1 cellular context compared by ENCODE assay signal in the genomic region with DNA sequence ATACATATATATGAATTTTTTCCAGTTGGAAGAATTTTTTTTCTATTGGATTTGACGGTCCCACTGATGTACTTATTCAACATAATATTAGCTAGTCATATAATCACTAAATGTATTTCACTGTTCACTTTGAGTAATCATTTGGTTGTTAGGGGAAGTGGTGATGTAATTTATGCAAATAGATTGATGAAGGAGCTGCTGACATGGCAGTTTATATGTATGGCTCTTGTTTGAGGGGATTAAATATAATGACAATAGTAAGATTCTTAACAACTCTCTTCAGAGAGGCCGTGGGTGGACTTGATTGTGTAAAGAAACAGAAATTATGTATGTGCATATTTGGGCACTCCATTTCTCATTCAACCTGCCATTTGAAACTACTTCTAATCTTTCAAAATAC.
TF ChIP-seq lines count a peak whose summit lies in the region.

No MANE protein-coding gene starts in this region.

TF ChIP-seq in HepG2, 621 proteins besides CTCF, POLR2A, EP300 and RAD21 (continued from another document):
- TF ChIP-seq, protein P1, sequence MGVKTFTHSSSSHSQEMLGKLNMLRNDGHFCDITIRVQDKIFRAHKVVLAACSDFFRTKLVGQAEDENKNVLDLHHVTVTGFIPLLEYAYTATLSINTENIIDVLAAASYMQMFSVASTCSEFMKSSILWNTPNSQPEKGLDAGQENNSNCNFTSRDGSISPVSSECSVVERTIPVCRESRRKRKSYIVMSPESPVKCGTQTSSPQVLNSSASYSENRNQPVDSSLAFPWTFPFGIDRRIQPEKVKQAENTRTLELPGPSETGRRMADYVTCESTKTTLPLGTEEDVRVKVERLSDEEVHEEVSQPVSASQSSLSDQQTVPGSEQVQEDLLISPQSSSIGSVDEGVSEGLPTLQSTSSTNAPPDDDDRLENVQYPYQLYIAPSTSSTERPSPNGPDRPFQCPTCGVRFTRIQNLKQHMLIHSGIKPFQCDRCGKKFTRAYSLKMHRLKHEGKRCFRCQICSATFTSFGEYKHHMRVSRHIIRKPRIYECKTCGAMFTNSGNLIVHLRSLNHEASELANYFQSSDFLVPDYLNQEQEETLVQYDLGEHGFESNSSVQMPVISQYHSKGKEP (CRISPR knock-in tag; IDR thresholded peaks at IDR 0.05): no peak
- TF ChIP-seq, protein P2, sequence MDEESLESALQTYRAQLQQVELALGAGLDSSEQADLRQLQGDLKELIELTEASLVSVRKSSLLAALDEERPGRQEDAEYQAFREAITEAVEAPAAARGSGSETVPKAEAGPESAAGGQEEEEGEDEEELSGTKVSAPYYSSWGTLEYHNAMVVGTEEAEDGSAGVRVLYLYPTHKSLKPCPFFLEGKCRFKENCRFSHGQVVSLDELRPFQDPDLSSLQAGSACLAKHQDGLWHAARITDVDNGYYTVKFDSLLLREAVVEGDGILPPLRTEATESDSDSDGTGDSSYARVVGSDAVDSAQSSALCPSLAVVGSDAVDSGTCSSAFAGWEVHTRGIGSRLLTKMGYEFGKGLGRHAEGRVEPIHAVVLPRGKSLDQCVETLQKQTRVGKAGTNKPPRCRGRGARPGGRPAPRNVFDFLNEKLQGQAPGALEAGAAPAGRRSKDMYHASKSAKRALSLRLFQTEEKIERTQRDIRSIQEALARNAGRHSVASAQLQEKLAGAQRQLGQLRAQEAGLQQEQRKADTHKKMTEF (CRISPR knock-in tag; IDR thresholded peaks at IDR 0.05): no peak
- peak in 1 of 2 experiments; percentile 79; a peak in 3 of 4 replicates for TF ChIP-seq MAFK (conservative IDR thresholded peaks at IDR 0.05 in 1 of 2, IDR thresholded peaks at IDR 0.05 in 1 of 2; ENCODE audit: low read length in 2 of 2)
- TF ChIP-seq TBX3 (IDR thresholded peaks at IDR 0.05; ENCODE audit: borderline replicate concordance): no peak
- no peak for TF ChIP-seq FOXO1 (CRISPR knock-in tag; IDR thresholded peaks at IDR 0.05)
- no peak for TF ChIP-seq YY1 (IDR thresholded peaks at IDR 0.05; ENCODE audit: insufficient read depth, insufficient replicate concordance, low read depth, low read length)
- TF ChIP-seq, protein P3, sequence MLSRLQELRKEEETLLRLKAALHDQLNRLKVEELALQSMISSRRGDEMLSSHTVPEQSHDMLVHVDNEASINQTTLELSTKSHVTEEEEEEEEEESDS (CRISPR knock-in tag; IDR thresholded peaks at IDR 0.05; ENCODE audit: borderline replicate concordance): no peak
- no peak for TF ChIP-seq ATRX (CRISPR knock-in tag; IDR thresholded peaks at IDR 0.05; ENCODE audit: borderline replicate concordance)
- no peak for TF ChIP-seq ZNF317 (CRISPR knock-in tag; IDR thresholded peaks at IDR 0.05)
- TF ChIP-seq RBM22 (optimal IDR thresholded peaks at IDR 0.05; ENCODE audit: low read length): no peak
- TF ChIP-seq, protein P4, sequence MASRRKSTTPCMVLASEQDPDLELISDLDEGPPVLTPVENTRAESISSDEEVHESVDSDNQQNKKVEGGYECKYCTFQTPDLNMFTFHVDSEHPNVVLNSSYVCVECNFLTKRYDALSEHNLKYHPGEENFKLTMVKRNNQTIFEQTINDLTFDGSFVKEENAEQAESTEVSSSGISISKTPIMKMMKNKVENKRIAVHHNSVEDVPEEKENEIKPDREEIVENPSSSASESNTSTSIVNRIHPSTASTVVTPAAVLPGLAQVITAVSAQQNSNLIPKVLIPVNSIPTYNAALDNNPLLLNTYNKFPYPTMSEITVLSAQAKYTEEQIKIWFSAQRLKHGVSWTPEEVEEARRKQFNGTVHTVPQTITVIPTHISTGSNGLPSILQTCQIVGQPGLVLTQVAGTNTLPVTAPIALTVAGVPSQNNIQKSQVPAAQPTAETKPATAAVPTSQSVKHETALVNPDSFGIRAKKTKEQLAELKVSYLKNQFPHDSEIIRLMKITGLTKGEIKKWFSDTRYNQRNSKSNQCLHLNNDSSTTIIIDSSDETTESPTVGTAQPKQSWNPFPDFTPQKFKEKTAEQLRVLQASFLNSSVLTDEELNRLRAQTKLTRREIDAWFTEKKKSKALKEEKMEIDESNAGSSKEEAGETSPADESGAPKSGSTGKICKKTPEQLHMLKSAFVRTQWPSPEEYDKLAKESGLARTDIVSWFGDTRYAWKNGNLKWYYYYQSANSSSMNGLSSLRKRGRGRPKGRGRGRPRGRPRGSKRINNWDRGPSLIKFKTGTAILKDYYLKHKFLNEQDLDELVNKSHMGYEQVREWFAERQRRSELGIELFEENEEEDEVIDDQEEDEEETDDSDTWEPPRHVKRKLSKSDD (CRISPR knock-in tag; IDR thresholded peaks at IDR 0.05; ENCODE audit: low read depth): no peak
- peak; percentile 51; the same call in 1 of the 2 replicates for TF ChIP-seq MAFF (IDR thresholded peaks at IDR 0.05; ENCODE audit: low read depth, low read length)
- TF ChIP-seq ZNF468 (CRISPR knock-in tag; IDR thresholded peaks at IDR 0.05): no peak
- TF ChIP-seq, protein P5, sequence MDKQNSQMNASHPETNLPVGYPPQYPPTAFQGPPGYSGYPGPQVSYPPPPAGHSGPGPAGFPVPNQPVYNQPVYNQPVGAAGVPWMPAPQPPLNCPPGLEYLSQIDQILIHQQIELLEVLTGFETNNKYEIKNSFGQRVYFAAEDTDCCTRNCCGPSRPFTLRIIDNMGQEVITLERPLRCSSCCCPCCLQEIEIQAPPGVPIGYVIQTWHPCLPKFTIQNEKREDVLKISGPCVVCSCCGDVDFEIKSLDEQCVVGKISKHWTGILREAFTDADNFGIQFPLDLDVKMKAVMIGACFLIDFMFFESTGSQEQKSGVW (CRISPR knock-in tag; IDR thresholded peaks at IDR 0.05; ENCODE audit: borderline replicate concordance): no peak
- no peak for TF ChIP-seq SRF (IDR thresholded peaks at IDR 0.05; ENCODE audit: low read depth, low read length)
- no peak for TF ChIP-seq NR2F1 (CRISPR knock-in tag; IDR thresholded peaks at IDR 0.05)
- no peak for TF ChIP-seq HMG20B (CRISPR knock-in tag; conservative IDR thresholded peaks at IDR 0.05)
